13 cellular contexts compared by ENCODE assay signal in the genomic region with DNA sequence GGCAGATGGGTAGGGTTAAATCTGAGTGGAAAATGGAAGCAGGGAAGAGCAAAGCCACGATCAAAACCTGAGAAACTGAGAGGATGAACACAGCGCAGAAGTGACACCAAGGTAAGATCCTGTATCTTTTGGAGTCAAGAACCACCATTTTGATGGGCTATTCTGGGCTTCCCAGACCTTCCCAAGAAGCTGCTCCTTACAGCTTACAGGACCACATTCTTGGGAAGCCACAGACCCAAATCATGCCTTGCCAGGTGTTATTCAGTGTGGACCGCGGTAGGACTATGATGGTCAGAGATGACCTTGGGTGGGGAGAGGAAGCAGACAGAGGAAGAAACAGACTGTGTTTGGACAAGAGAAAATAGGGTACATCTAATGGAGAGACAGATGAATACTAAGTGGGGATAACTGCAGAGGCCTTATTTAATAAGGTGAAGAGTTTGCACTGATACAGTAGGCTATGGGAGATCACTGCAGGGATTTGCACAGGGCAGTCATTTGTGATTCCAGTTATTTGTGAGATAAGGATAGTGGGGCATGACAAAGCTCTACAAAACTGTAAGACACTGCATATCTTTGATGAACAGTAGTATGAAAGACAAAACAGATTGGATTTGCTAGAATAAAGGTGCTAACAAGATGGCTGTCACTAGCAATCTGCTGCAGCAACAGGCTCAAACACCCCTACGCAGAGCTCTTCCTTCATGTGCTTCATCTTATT.
"Had no signal": no experiment of that assay in that cellular context is flagged by ENCODE, and none has a peak within 500 bp of the region (broad histone marks: within the 10 kb centered on the region; RNA-seq: fewer than 3 reads in every experiment).

No MANE protein-coding gene starts in this region.

- H3K9me3 ChIP-seq: prostate gland, right lobe of liver, suprapubic skin had no signal

- H3K9me3 Mint-ChIP-seq: activated CD8-positive, alpha-beta T cell treated with anti-CD3 and anti-CD28 coated beads for 36 hours had no signal

- H3K36me3 ChIP-seq: cardiac muscle cell, prostate gland, right lobe of liver, suprapubic skin had no signal

- H3K27ac ChIP-seq: prostate gland, right lobe of liver, suprapubic skin, VCaP had no signal

- H3K4me1 ChIP-seq: prostate gland, right lobe of liver had no signal

- ATAC-seq: activated CD4-positive, alpha-beta T cell treated with anti-CD3 and anti-CD28 coated beads for 36 hours; activated CD8-positive, alpha-beta T cell treated with anti-CD3 and anti-CD28 coated beads for 36 hours; right lobe of liver; stimulated activated naive CD8-positive, alpha-beta T cell treated with anti-CD3 and anti-CD28 coated beads, Interleukin-15, Interleukin-2, amounts not matched to agents 100 U/mL and 50 U/mL, for 24 hours had no signal

- DNase-seq: activated CD4-positive, alpha-beta T cell treated with anti-CD3 and anti-CD28 coated beads for 36 hours; activated CD8-positive, alpha-beta memory T cell treated with anti-CD3 and anti-CD28 coated beads, Interleukin-2, amount 50 U/mL, for 4 hours; activated CD8-positive, alpha-beta T cell treated with anti-CD3 and anti-CD28 coated beads for 36 hours; aorta; kidney glomerular epithelial cell; midbrain; right lobe of liver; stimulated activated naive CD8-positive, alpha-beta T cell treated with anti-CD3 and anti-CD28 coated beads, Interleukin-15, Interleukin-2, amounts not matched to agents 100 U/mL and 50 U/mL, for 24 hours; T-helper 1 cell had no signal

- H3K27me3 ChIP-seq: cardiac muscle cell, right lobe of liver, suprapubic skin had no signal

- H3K27ac Mint-ChIP-seq: activated CD4-positive, alpha-beta T cell treated with anti-CD3 and anti-CD28 coated beads for 36 hours; activated CD8-positive, alpha-beta T cell treated with anti-CD3 and anti-CD28 coated beads for 36 hours had no signal

- H3K4me1 Mint-ChIP-seq: activated CD4-positive, alpha-beta T cell treated with anti-CD3 and anti-CD28 coated beads for 36 hours had no signal

- H3K4me3 Mint-ChIP-seq: activated CD4-positive, alpha-beta T cell treated with anti-CD3 and anti-CD28 coated beads for 36 hours; activated CD8-positive, alpha-beta T cell treated with anti-CD3 and anti-CD28 coated beads for 36 hours had no signal

- H3K4me3 ChIP-seq: cardiac muscle cell, prostate gland, right lobe of liver, suprapubic skin had no signal
